Comparison of ENCODE assay signal across 1 cellular context in genomic region chr15:63430766-63431451, GRCh38.
TF ChIP-seq lines count a peak whose summit lies in the region.

No MANE protein-coding gene starts in this region.

TF ChIP-seq in GM23338, 12 proteins besides CTCF, POLR2A, EP300 and RAD21 (continued from another document):
- TF ChIP-seq REST (IDR thresholded peaks at IDR 0.05; ENCODE audit: unreplicated experiment) = no peak
- no peak for TF ChIP-seq ZNF114 (CRISPR knock-in tag; IDR thresholded peaks at IDR 0.05)
- no peak for TF ChIP-seq JUNB (IDR thresholded peaks at IDR 0.05; ENCODE audit: unreplicated experiment)
- TF ChIP-seq STAT1 (IDR thresholded peaks at IDR 0.05; ENCODE audit: unreplicated experiment) = no peak
- no peak for TF ChIP-seq ZNF331 (CRISPR knock-in tag; IDR thresholded peaks at IDR 0.05; ENCODE audit: low read depth)
- TF ChIP-seq NANOG (IDR thresholded peaks at IDR 0.05; ENCODE audit: borderline replicate concordance) = no peak
